11 cellular contexts compared by ENCODE assay signal in the genomic region with DNA sequence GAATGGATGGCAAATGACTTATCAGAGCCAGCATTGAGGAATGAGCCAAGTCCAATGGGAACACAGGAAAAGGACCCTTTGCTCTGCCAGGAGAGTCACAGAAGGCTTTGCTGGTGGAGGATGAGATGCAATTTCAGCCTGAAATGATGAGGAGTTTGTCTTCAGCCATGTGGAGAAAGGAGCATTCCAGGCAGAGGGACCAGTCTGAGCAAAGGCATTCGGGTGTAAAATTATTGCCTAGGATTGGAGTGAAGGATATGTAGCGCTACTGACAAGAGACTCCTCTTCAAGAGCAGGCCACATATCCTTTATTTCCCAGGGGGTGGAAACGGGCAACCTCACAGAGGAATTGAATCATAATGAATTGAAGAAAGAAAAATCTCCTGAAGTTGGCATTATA. TPM values are rescaled to one million over a fixed set of nuclear protein-coding genes. Genes with fewer than 3 reads are reported as not detected.
A peak's percentile ranks its signal among the peaks of the same experiment; 100 is the strongest.
DNase-seq lines count a peak whose midpoint lies in the region; ATAC-seq lines count a peak whose summit lies in the region.
"Had no signal": no experiment of that assay in that cellular context is flagged by ENCODE, and none has a peak within 500 bp of the region (broad histone marks: within the 10 kb centered on the region; RNA-seq: fewer than 3 reads in every experiment).

No MANE protein-coding gene starts in this region.

- no peaks in the 10 kb centered on the region for H3K27me3 Mint-ChIP-seq in activated naive CD4-positive, alpha-beta T cell treated with anti-CD3 and anti-CD28 coated beads, Interleukin-2, amount 50 U/mL, for 24 hours
- no peaks in the 10 kb centered on the region for H3K27me3 Mint-ChIP-seq in activated CD4-positive, alpha-beta memory T cell treated with anti-CD3 and anti-CD28 coated beads for 36 hours
- peaks cover 6 to 22% (median 15%) of the 10 kb centered on the region in 3 donors for H3K27me3 Mint-ChIP-seq in immature natural killer cell (ENCODE audit: low read depth in 3 of 3)
- H3K27me3 Mint-ChIP-seq in stimulated activated naive B cell treated with anti-CD40 and anti-IgM and Interleukin-4, amounts not matched to agents 10 μg/mL and 1 μg/mL and 100 μg/mL, for 72 hours: peaks cover 8 to 11% of the 10 kb centered on the region in 2 donors

- intact Hi-C loops in activated CD4-positive, alpha-beta memory T cell treated with anti-CD3 and anti-CD28 coated beads for 36 hours (cut with micrococcal nuclease): loop anchor here (10.0 kb wide), 1 partner anchor 365 kb away; the partner anchor contains the start of gene GNAI3

- ATAC-seq in stimulated activated naive B cell treated with anti-CD40 and anti-IgM and Interleukin-4, amounts not matched to agents 10 μg/mL and 1 μg/mL and 100 μg/mL, for 72 hours (replicated peaks): no peak
- ATAC-seq in HG02763 (IDR thresholded peaks at IDR 0.05; ENCODE audit: unreplicated experiment): no peak

- no peak overlapping the region for H3K27ac Mint-ChIP-seq in activated naive CD4-positive, alpha-beta T cell treated with anti-CD3 and anti-CD28 coated beads, Interleukin-2, amount 50 U/mL, for 24 hours
- peak overlapping the region; percentile 89 for H3K27ac Mint-ChIP-seq in activated CD4-positive, alpha-beta memory T cell treated with anti-CD3 and anti-CD28 coated beads for 36 hours
- peak overlapping the region in 2 of 6 donors; percentile 40 to 50 for H3K27ac Mint-ChIP-seq in immature natural killer cell
- peak overlapping the region; percentile 95 for H3K27ac Mint-ChIP-seq in stimulated activated naive B cell treated with anti-CD40 and anti-IgM and Interleukin-4, amounts not matched to agents 10 μg/mL and 1 μg/mL and 100 μg/mL, for 72 hours

- CTCF ChIA-PET in activated CD4-positive, alpha-beta memory T cell treated with anti-CD3 and anti-CD28 coated beads for 36 hours (lab: Charles Lee): interaction anchor here (0.7 to 2.6 kb wide), 6 partner anchors 74 to 377 kb away, joined by 3 to 10 read pairs (median 4); partner anchors contain the start of genes AHCYL1 and STRIP1

- H3K9me3 Mint-ChIP-seq in activated naive CD4-positive, alpha-beta T cell treated with anti-CD3 and anti-CD28 coated beads, Interleukin-2, amount 50 U/mL, for 24 hours: no peaks in the 10 kb centered on the region
- H3K9me3 Mint-ChIP-seq in activated CD4-positive, alpha-beta memory T cell treated with anti-CD3 and anti-CD28 coated beads for 36 hours: no peaks in the 10 kb centered on the region
- H3K9me3 Mint-ChIP-seq in immature natural killer cell: no peaks in the 10 kb centered on the region
- H3K9me3 Mint-ChIP-seq in stimulated activated naive B cell treated with anti-CD40 and anti-IgM and Interleukin-4, amounts not matched to agents 10 μg/mL and 1 μg/mL and 100 μg/mL, for 72 hours: no peaks in the 10 kb centered on the region

- DNase-seq in activated naive CD4-positive, alpha-beta T cell treated with Interleukin-2 at 50 U/mL for 16 hours: no peak
- no peak for DNase-seq in activated CD4-positive, alpha-beta memory T cell treated with anti-CD3 and anti-CD28 coated beads for 36 hours
- DNase-seq in immature natural killer cell: no peak
- DNase-seq in stimulated activated naive B cell treated with anti-CD40 and anti-IgM and Interleukin-4, amounts not matched to agents 10 μg/mL and 1 μg/mL and 100 μg/mL, for 72 hours: no peak
- DNase-seq in NCI-H187 (lab: John Stamatoyannopoulos, UW): no peak
- DNase-seq in NCI-H345 treated with DMSO at 0.1 percent for 48 hours (lab: John Stamatoyannopoulos, UW; ENCODE audit: unreplicated experiment): no peak
- DNase-seq: H7, KBM-7, PC-3 had no signal

- peaks cover 2% of the 10 kb centered on the region for H3K36me3 Mint-ChIP-seq in activated naive CD4-positive, alpha-beta T cell treated with anti-CD3 and anti-CD28 coated beads, Interleukin-2, amount 50 U/mL, for 24 hours
- H3K36me3 Mint-ChIP-seq in activated CD4-positive, alpha-beta memory T cell treated with anti-CD3 and anti-CD28 coated beads for 36 hours: peaks cover 32% of the 10 kb centered on the region
- peaks cover 0 to 3% (median 0%) of the 10 kb centered on the region in 3 donors for H3K36me3 Mint-ChIP-seq in immature natural killer cell
- H3K36me3 Mint-ChIP-seq in stimulated activated naive B cell treated with anti-CD40 and anti-IgM and Interleukin-4, amounts not matched to agents 10 μg/mL and 1 μg/mL and 100 μg/mL, for 72 hours: peaks cover 27 to 48% of the 10 kb centered on the region in 2 donors

- peaks cover 61% of the 10 kb centered on the region for H3K4me1 Mint-ChIP-seq in activated naive CD4-positive, alpha-beta T cell treated with anti-CD3 and anti-CD28 coated beads, Interleukin-2, amount 50 U/mL, for 24 hours
- peaks cover 73% of the 10 kb centered on the region for H3K4me1 Mint-ChIP-seq in activated CD4-positive, alpha-beta memory T cell treated with anti-CD3 and anti-CD28 coated beads for 36 hours (ENCODE audit: low read depth)
- H3K4me1 Mint-ChIP-seq in immature natural killer cell: peaks cover 25 to 28% of the 10 kb centered on the region in 2 donors
- peaks cover 73 to 85% of the 10 kb centered on the region in 2 donors for H3K4me1 Mint-ChIP-seq in stimulated activated naive B cell treated with anti-CD40 and anti-IgM and Interleukin-4, amounts not matched to agents 10 μg/mL and 1 μg/mL and 100 μg/mL, for 72 hours

- peak overlapping the region; percentile 88 for H3K4me3 Mint-ChIP-seq in activated naive CD4-positive, alpha-beta T cell treated with anti-CD3 and anti-CD28 coated beads, Interleukin-2, amount 50 U/mL, for 24 hours
- peak overlapping the region; percentile 83 for H3K4me3 Mint-ChIP-seq in activated CD4-positive, alpha-beta memory T cell treated with anti-CD3 and anti-CD28 coated beads for 36 hours
- peak overlapping the region; percentile 75 to 83 (median 80) for H3K4me3 Mint-ChIP-seq in immature natural killer cell
- H3K4me3 Mint-ChIP-seq in stimulated activated naive B cell treated with anti-CD40 and anti-IgM and Interleukin-4, amounts not matched to agents 10 μg/mL and 1 μg/mL and 100 μg/mL, for 72 hours: peak overlapping the region; percentile 11 to 86

- POLR2A ChIA-PET in activated CD4-positive, alpha-beta memory T cell treated with anti-CD3 and anti-CD28 coated beads for 36 hours (lab: Charles Lee): interaction anchor here (1.4 kb wide), 1 partner anchor 104 kb away, joined by 5 read pairs; no protein-coding TSS in a partner anchor

RNA-seq across cellular contexts. Expression of gene CSF1, which starts 1.1 kb away (rescaled TPM):
- 100 to 1,000 TPM; 135 to 140 TPM for total RNA-seq in activated CD4-positive, alpha-beta memory T cell treated with anti-CD3 and anti-CD28 coated beads for 36 hours
- under 1 TPM; 0.55 to 0.97 (median 0.65) TPM for polyA plus RNA-seq in immature natural killer cell
